Comparison of ENCODE assay signal across 8 cellular contexts in the genomic region with DNA sequence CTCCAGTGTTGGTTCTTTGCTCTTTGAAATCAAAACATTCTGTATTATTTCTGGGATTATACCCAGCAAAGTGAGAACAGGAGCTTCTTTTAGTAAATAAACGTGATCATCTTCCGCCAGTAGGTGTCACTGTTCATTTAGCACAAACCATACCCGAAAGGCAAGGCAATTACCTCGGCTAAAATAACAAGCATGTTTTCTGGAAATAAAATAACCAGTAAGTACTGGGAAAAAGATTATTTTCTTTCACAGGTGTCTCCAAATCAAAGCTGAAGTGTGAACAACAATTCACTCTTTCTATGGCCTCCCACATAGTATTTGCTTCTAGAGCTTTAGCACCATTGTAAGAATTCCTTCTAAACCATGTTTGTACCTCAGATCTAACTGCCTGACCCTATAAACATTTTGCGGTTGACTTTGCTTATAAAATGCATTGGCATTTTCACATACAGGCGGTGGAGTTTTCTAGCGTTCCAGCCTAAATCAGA.
DNase-seq lines count a peak whose midpoint lies in the region; ATAC-seq and TF ChIP-seq lines count a peak whose summit lies in the region.

No MANE protein-coding gene starts in this region.

- ATAC-seq in GM19023 (IDR thresholded peaks at IDR 0.05; ENCODE audit: unreplicated experiment) (peak; percentile 54), left colon (peak; percentile 39)

- H3K9ac ChIP-seq in OCI-LY3 (ENCODE audit: low read length) = no peak overlapping the region

- H3K4me2 ChIP-seq in OCI-LY3 (ENCODE audit: low read length) = no peak overlapping the region

- H3K4me3 ChIP-seq in OCI-LY3 (ENCODE audit: low read length) (no peak overlapping the region), testis (no peak overlapping the region)

- H3K27me3 ChIP-seq in OCI-LY3 (ENCODE audit: low read depth, low read length) (0 out of 2 replicates have a peak, but pooled peaks cover 4% of the 10 kb centered on the region), testis (no peaks in the 10 kb centered on the region)

- 25 to 38% methylated on average over 7 of the region's 7 CpGs for WGBS in testis, 2 donors

- no peaks in the 10 kb centered on the region for H3K4me1 ChIP-seq in OCI-LY3 (ENCODE audit: low read length)
- H3K4me1 ChIP-seq in testis = peaks cover 9% of the 10 kb centered on the region

- H3K79me2 ChIP-seq in OCI-LY3 (ENCODE audit: low read length) = no peaks in the 10 kb centered on the region

- DNase-seq in DMS 273 treated with DMSO at 0.1 percent for 48 hours (lab: John Stamatoyannopoulos, UW) (peak; percentile 85), HPDE6-E6E7 (ENCODE audit: extremely low spot score) (peak; percentile 38), cerebellum (ENCODE audit: low spot score) (peak; percentile 67), left colon (peak in 1 of 2 donors; percentile 10), testis (peak; percentile 86)
- no peak for DNase-seq in activated naive CD4-positive, alpha-beta T cell treated with anti-CD3 and anti-CD28 coated beads, Interleukin-2, amount 50 U/mL, for 16 hours

- H4K20me1 ChIP-seq in OCI-LY3 (ENCODE audit: insufficient read depth, low read length) = no peaks in the 10 kb centered on the region

- no peaks in the 10 kb centered on the region for H3K36me3 ChIP-seq in OCI-LY3 (replicated peaks; ENCODE audit: low read depth, low read length)
- no peaks in the 10 kb centered on the region for H3K36me3 ChIP-seq in testis (ENCODE audit: low read depth, missing control alignments)

- intact Hi-C loops in left colon (cut with DNase I, micrococcal nuclease) (loop anchor here in 1 of 2 donors (10.0 kb wide), 1 partner anchor 276 kb away; no protein-coding TSS in a partner anchor), testis (cut with DNase I; ENCODE audit: low total_unique reads) (no loop called here)

- H2AFZ ChIP-seq in OCI-LY3 (ENCODE audit: low read depth, low read length) = no peak overlapping the region

- no peaks in the 10 kb centered on the region for H3K9me3 ChIP-seq in OCI-LY3 (ENCODE audit: insufficient read depth, low read length)
- no peaks in the 10 kb centered on the region for H3K9me3 ChIP-seq in testis

- TF ChIP-seq CTCF in OCI-LY3 (IDR thresholded peaks at IDR 0.05; ENCODE audit: low read depth, low read length) (peak; percentile 68), testis (IDR thresholded peaks at IDR 0.05) (peak; percentile 72 to 85 (median 80))

- no peak for TF ChIP-seq POLR2A in testis (IDR thresholded peaks at IDR 0.05)

- no peak overlapping the region for H3K27ac ChIP-seq in OCI-LY3 (ENCODE audit: low read length)
- peak overlapping the region in 1 of 2 donors; percentile 43 for H3K27ac ChIP-seq in testis
